Comparison of ENCODE assay signal across 8 cellular contexts in genomic region chr16:9094008-9094846, GRCh38. TPM values are rescaled to one million over a fixed set of nuclear protein-coding genes. Genes with fewer than 3 reads are reported as not detected.
DNase-seq lines count a peak whose midpoint lies in the region; ATAC-seq lines count a peak whose summit lies in the region.

No MANE protein-coding gene starts in this region.

- no peak overlapping the region for H3K27ac ChIP-seq in stomach smooth muscle (ENCODE audit: low read length)

- H3K27ac Mint-ChIP-seq in activated CD4-positive, alpha-beta T cell treated with anti-CD3 and anti-CD28 coated beads, Interleukin-2, amount 10 ng/mL, durations not matched to agents 24 days and 14 days, result peak overlapping the region; percentile 38
- H3K27ac Mint-ChIP-seq in activated T-helper 1 cell treated with anti-CD3 and anti-CD28 coated beads, Interleukin-12 subunit alpha, Interleukin-12 subunit beta, Interleukin-2, Interleukin-4 antibody, amounts not matched to agents 30 ng/mL and 10 ng/mL and 1 ng/mL, durations not matched to agents 14 hours and 24 hours and 36 hours, result peak overlapping the region; percentile 62

- DNase-seq in activated CD4-positive, alpha-beta T cell treated with anti-CD3 and anti-CD28 coated beads, Interleukin-2, amount 10 ng/mL, durations not matched to agents 24 days and 14 days, result no peak
- DNase-seq in activated CD4-positive, alpha-beta T cell treated with anti-CD3 and anti-CD28 coated beads for 48 hours, result no peak
- no peak for DNase-seq in activated T-helper 1 cell treated with anti-CD3 and anti-CD28 coated beads, Interleukin-12 subunit alpha, Interleukin-12 subunit beta, Interleukin-2, Interleukin-4 antibody, amounts not matched to agents 30 ng/mL and 10 ng/mL and 1 ng/mL, durations not matched to agents 14 hours and 24 hours and 36 hours (ENCODE audit: low spot score)
- peak; percentile 20 for DNase-seq in islet precursor cell
- no peak for DNase-seq in A172 (ENCODE audit: low spot score)

- peaks cover 51% of the 10 kb centered on the region for H3K36me3 Mint-ChIP-seq in activated CD4-positive, alpha-beta T cell treated with anti-CD3 and anti-CD28 coated beads, Interleukin-2, amount 10 ng/mL, durations not matched to agents 24 days and 14 days (ENCODE audit: low read depth)
- peaks cover 48% of the 10 kb centered on the region for H3K36me3 Mint-ChIP-seq in activated T-helper 1 cell treated with anti-CD3 and anti-CD28 coated beads, Interleukin-12 subunit alpha, Interleukin-12 subunit beta, Interleukin-2, Interleukin-4 antibody, amounts not matched to agents 30 ng/mL and 10 ng/mL and 1 ng/mL, durations not matched to agents 14 hours and 24 hours and 36 hours (ENCODE audit: low read depth)

- no peaks in the 10 kb centered on the region for H3K9me3 ChIP-seq in stomach smooth muscle (ENCODE audit: control insufficient read depth in 2 of 2, low read length in 2 of 2)

- ATAC-seq in HG03039 (IDR thresholded peaks at IDR 0.05; ENCODE audit: unreplicated experiment), result no peak
- ATAC-seq in GM21423 (IDR thresholded peaks at IDR 0.05; ENCODE audit: unreplicated experiment), result no peak

- H3K4me3 ChIP-seq in stomach smooth muscle (ENCODE audit: low read length in 2 of 2), result peak overlapping the region; percentile 88 to 94

- peaks cover 4% of the 10 kb centered on the region in 2 donors for H3K36me3 ChIP-seq in stomach smooth muscle (ENCODE audit: control insufficient read depth in 2 of 2, insufficient read depth in 2 of 2, low read length in 2 of 2)

- H3K4me1 ChIP-seq in stomach smooth muscle (ENCODE audit: control insufficient read depth, insufficient read depth, low read length), result peaks cover 35% of the 10 kb centered on the region

- H3K9ac ChIP-seq in stomach smooth muscle (ENCODE audit: low read length in 2 of 2), result peak overlapping the region in 1 of 2 donors; percentile 90

- peaks cover 2% of the 10 kb centered on the region for H3K27me3 Mint-ChIP-seq in activated CD4-positive, alpha-beta T cell treated with anti-CD3 and anti-CD28 coated beads, Interleukin-2, amount 10 ng/mL, durations not matched to agents 24 days and 14 days
- H3K27me3 Mint-ChIP-seq in activated T-helper 1 cell treated with anti-CD3 and anti-CD28 coated beads, Interleukin-12 subunit alpha, Interleukin-12 subunit beta, Interleukin-2, Interleukin-4 antibody, amounts not matched to agents 30 ng/mL and 10 ng/mL and 1 ng/mL, durations not matched to agents 14 hours and 24 hours and 36 hours (ENCODE audit: insufficient read depth), result peaks cover 1% of the 10 kb centered on the region

- peak overlapping the region; percentile 97 for H3K4me3 Mint-ChIP-seq in activated CD4-positive, alpha-beta T cell treated with anti-CD3 and anti-CD28 coated beads, Interleukin-2, amount 10 ng/mL, durations not matched to agents 24 days and 14 days
- H3K4me3 Mint-ChIP-seq in activated T-helper 1 cell treated with anti-CD3 and anti-CD28 coated beads, Interleukin-12 subunit alpha, Interleukin-12 subunit beta, Interleukin-2, Interleukin-4 antibody, amounts not matched to agents 30 ng/mL and 10 ng/mL and 1 ng/mL, durations not matched to agents 14 hours and 24 hours and 36 hours, result peak overlapping the region; percentile 97

- H3K9me3 Mint-ChIP-seq in activated CD4-positive, alpha-beta T cell treated with anti-CD3 and anti-CD28 coated beads, Interleukin-2, amount 10 ng/mL, durations not matched to agents 24 days and 14 days, result no peaks in the 10 kb centered on the region
- H3K9me3 Mint-ChIP-seq in activated T-helper 1 cell treated with anti-CD3 and anti-CD28 coated beads, Interleukin-12 subunit alpha, Interleukin-12 subunit beta, Interleukin-2, Interleukin-4 antibody, amounts not matched to agents 30 ng/mL and 10 ng/mL and 1 ng/mL, durations not matched to agents 14 hours and 24 hours and 36 hours, result no peaks in the 10 kb centered on the region

- peaks cover 52% of the 10 kb centered on the region for H3K4me1 Mint-ChIP-seq in activated CD4-positive, alpha-beta T cell treated with anti-CD3 and anti-CD28 coated beads, Interleukin-2, amount 10 ng/mL, durations not matched to agents 24 days and 14 days
- peaks cover 62% of the 10 kb centered on the region for H3K4me1 Mint-ChIP-seq in activated T-helper 1 cell treated with anti-CD3 and anti-CD28 coated beads, Interleukin-12 subunit alpha, Interleukin-12 subunit beta, Interleukin-2, Interleukin-4 antibody, amounts not matched to agents 30 ng/mL and 10 ng/mL and 1 ng/mL, durations not matched to agents 14 hours and 24 hours and 36 hours (ENCODE audit: low read depth)

- no peaks in the 10 kb centered on the region for H3K27me3 ChIP-seq in stomach smooth muscle (ENCODE audit: control insufficient read depth in 1 of 2, insufficient read depth in 2 of 2, low read length in 2 of 2)

- intact Hi-C loops in activated CD4-positive, alpha-beta T cell treated with anti-CD3 and anti-CD28 coated beads, Interleukin-2, amount 10 ng/mL, durations not matched to agents 24 days and 14 days (cut with micrococcal nuclease), result no loop called here
- intact Hi-C loops in activated T-helper 1 cell treated with anti-CD3 and anti-CD28 coated beads, Interleukin-12 subunit alpha, Interleukin-12 subunit beta, Interleukin-2, Interleukin-4 antibody, amounts not matched to agents 30 ng/mL and 10 ng/mL and 1 ng/mL, durations not matched to agents 14 hours and 24 hours and 36 hours (cut with micrococcal nuclease), result loop anchor here (5.0 kb wide), 2 partner anchors 472 to 1848 kb away; partner anchors contain the start of genes CLEC16A, DEXI and METTL22

RNA-seq across cellular contexts. Expression of gene HAPSTR1, which starts 2.8 kb away (rescaled TPM):
- 53.4 and 54.2 TPM in 2 replicates for total RNA-seq in activated CD4-positive, alpha-beta T cell treated with anti-CD3 and anti-CD28 coated beads, Interleukin-2, amount 10 ng/mL, durations not matched to agents 24 days and 14 days
- total RNA-seq in activated T-helper 1 cell treated with anti-CD3 and anti-CD28 coated beads, Interleukin-12 subunit alpha, Interleukin-12 subunit beta, Interleukin-2, Interleukin-4 antibody, amounts not matched to agents 30 ng/mL and 10 ng/mL and 1 ng/mL, durations not matched to agents 14 hours and 24 hours and 36 hours, result 55.2 and 59.1 TPM in 2 replicates
- 66.3 and 79.6 TPM in 2 replicates for total RNA-seq in A172 (2014; rRNA removed; shearing (Covaris generic))
